Comparison of ENCODE assay signal across 24 cellular contexts in genomic region chr4:118410143-118410542, GRCh38. TPM values are rescaled to one million over a fixed set of nuclear protein-coding genes. Genes with fewer than 3 reads are reported as not detected.
A peak's percentile ranks its signal among the peaks of the same experiment; 100 is the strongest.
DNase-seq lines count a peak whose midpoint lies in the region; ATAC-seq, FAIRE-seq and TF ChIP-seq lines count a peak whose summit lies in the region.
"Had no signal": no experiment of that assay in that cellular context is flagged by ENCODE, and none has a peak within 500 bp of the region (broad histone marks: within the 10 kb centered on the region; RNA-seq: fewer than 3 reads in every experiment).

No MANE protein-coding gene starts in this region.

- no peak overlapping the region for H3K4me2 ChIP-seq in hepatocyte

- H3K27me3 ChIP-seq in bronchial epithelial cell (ENCODE audit: control insufficient read depth, insufficient read depth, low read length) = no peaks in the 10 kb centered on the region
- H3K27me3 ChIP-seq in hepatocyte = no peaks in the 10 kb centered on the region
- H3K27me3 ChIP-seq: heart left ventricle had no signal

- no peaks in the 10 kb centered on the region for H3K36me3 ChIP-seq in bronchial epithelial cell (ENCODE audit: control insufficient read depth, insufficient read depth, low read length)
- no peaks in the 10 kb centered on the region for H3K36me3 ChIP-seq in hepatocyte (replicated peaks; ENCODE audit: insufficient read depth, low read depth)
- H3K36me3 ChIP-seq: heart left ventricle, thoracic aorta, WERI-Rb-1 had no signal

- FAIRE-seq in bronchial epithelial cell (lab: Jason Lieb, UNC) = no peak

- peak; percentile 70 for DNase-seq in AG10803 (ENCODE audit: low read depth)
- peak; percentile 41 for DNase-seq in NCI-H226
- DNase-seq in bronchial epithelial cell (ENCODE audit: low read depth) = peak; percentile 73
- peak; percentile 56 for DNase-seq in foreskin melanocyte
- DNase-seq in effector CD4-positive, alpha-beta T cell = no peak
- DNase-seq in hepatocyte (ENCODE audit: low spot score) = no peak
- no peak for DNase-seq in NCI-H2171 (lab: John Stamatoyannopoulos, UW)
- DNase-seq: activated CD4-positive, alpha-beta memory T cell treated with anti-CD3 and anti-CD28 coated beads for 36 hours; activated naive CD4-positive, alpha-beta T cell treated with anti-CD3 and anti-CD28 coated beads for 36 hours; activated T-cell treated with anti-CD3 and anti-CD28 coated beads, Interleukin-2, amount 50 U/mL, for 24 hours; CD8-positive, alpha-beta memory T cell; DMS79; heart left ventricle; immature natural killer cell; Kasumi-1; NCI-H1105; NCI-H2107; NCI-H526; T-helper 17 cell; WERI-Rb-1 had no signal

- H3K4me1 ChIP-seq in hepatocyte (ENCODE audit: insufficient read depth) = no peaks in the 10 kb centered on the region
- H3K4me1 ChIP-seq: heart left ventricle had no signal

- no peak overlapping the region for H2AFZ ChIP-seq in hepatocyte

- H3K9me2 ChIP-seq in hepatocyte (replicated peaks; ENCODE audit: insufficient read depth) = no peaks in the 10 kb centered on the region

- no peak overlapping the region for H3K27ac ChIP-seq in hepatocyte
- H3K27ac ChIP-seq: epithelial cell of prostate, heart left ventricle, thoracic aorta, WERI-Rb-1 had no signal

- TF ChIP-seq CTCF in AG10803 (conservative IDR thresholded peaks at IDR 0.05; ENCODE audit: low read length) (no peak), bronchial epithelial cell (IDR thresholded peaks at IDR 0.05; ENCODE audit: insufficient read depth, low read length, severe bottlenecking) (no peak), hepatocyte (IDR thresholded peaks at IDR 0.05; ENCODE audit: poor library complexity) (no peak)

- H3K9me3 ChIP-seq in hepatocyte (ENCODE audit: low read depth) = no peaks in the 10 kb centered on the region
- H3K9me3 ChIP-seq: heart left ventricle, thoracic aorta had no signal

- 68% methylated on average over 3 of the region's 3 CpGs for WGBS in hepatocyte (ENCODE audit: low lambda C conversion rate, missing lambda C conversion rate)

- H3K4me3 ChIP-seq in AG10803 (ENCODE audit: low read length) = no peak overlapping the region
- no peak overlapping the region for H3K4me3 ChIP-seq in bronchial epithelial cell (ENCODE audit: low read depth, low read length)
- H3K4me3 ChIP-seq in hepatocyte = no peak overlapping the region
- H3K4me3 ChIP-seq: heart left ventricle, thoracic aorta had no signal

- H4K20me1 ChIP-seq in hepatocyte (ENCODE audit: insufficient read depth, poor library complexity, severe bottlenecking) = no peaks in the 10 kb centered on the region

- no peaks in the 10 kb centered on the region for H3K79me2 ChIP-seq in hepatocyte

- ATAC-seq in GM21576 (IDR thresholded peaks at IDR 0.05; ENCODE audit: unreplicated experiment) = no peak
- ATAC-seq: heart left ventricle; stimulated activated memory B cell treated with anti-CD40 and anti-IgM and Interleukin-4, amounts not matched to agents 10 μg/mL and 1 μg/mL and 100 μg/mL, for 72 hours; T-helper 17 cell had no signal

RNA-seq across cellular contexts. Expression of gene PRSS12, which starts 57.3 kb away (rescaled TPM):
- total RNA-seq in bronchial epithelial cell (24.2 and 33.7 TPM in 2 replicates), hepatocyte (14.4 and 20.0 TPM in 2 replicates)
- polyA plus RNA-seq in hepatocyte = 8.2 and 15.4 TPM in 2 replicates
- total RNA-seq: activated CD4-positive, alpha-beta memory T cell treated with anti-CD3 and anti-CD28 coated beads for 36 hours; activated naive CD4-positive, alpha-beta T cell treated with anti-CD3 and anti-CD28 coated beads for 36 hours; CD8-positive, alpha-beta memory T cell; T-helper 17 cell had no signal
- polyA plus RNA-seq: CD8-positive, alpha-beta memory T cell; immature natural killer cell had no signal

Comparison
In these comparisons a context has a peak if more than half of its experiments do, and no peak if none do; other contexts are left out.
1. DNase-seq: peak in AG10803 (single experiment), NCI-H226 (single experiment), bronchial epithelial cell (single experiment) and foreskin melanocyte (single experiment); none in effector CD4-positive, alpha-beta T cell (single experiment), hepatocyte (single experiment) and NCI-H2171 (single experiment).